Comparison of ENCODE assay signal across 27 cellular contexts in genomic region chr13:46008631-46009030, GRCh38.
"Had no signal": no experiment of that assay in that cellular context is flagged by ENCODE, and none has a peak within 500 bp of the region (broad histone marks: within the 10 kb centered on the region; RNA-seq: fewer than 3 reads in every experiment).

No MANE protein-coding gene starts in this region.

- ATAC-seq: foreskin keratinocyte; gastroesophageal sphincter; heart left ventricle; left lobe of liver; natural killer cell; psoas muscle; right cardiac atrium; stimulated activated memory B cell treated with anti-CD40 and anti-IgM and Interleukin-4, amounts not matched to agents 10 μg/mL and 1 μg/mL and 100 μg/mL, for 72 hours; stimulated activated naive CD8-positive, alpha-beta T cell treated with anti-CD3 and anti-CD28 coated beads, Interleukin-15, Interleukin-2, amounts not matched to agents 100 U/mL and 50 U/mL, for 24 hours had no signal

- H3K4me3 Mint-ChIP-seq: dendritic cell treated with granulocyte-macrophage colony-stimulating factor and Interleukin-4, amounts not matched to agents 40 ng/mL and 50 ng/mL, for 4 days; endodermal cell; memory B cell; natural killer cell; stimulated activated memory B cell treated with anti-CD40 and anti-IgM and Interleukin-4, amounts not matched to agents 10 μg/mL and 1 μg/mL and 100 μg/mL, for 72 hours; type B pancreatic cell had no signal

- H3K9me3 ChIP-seq: esophagus muscularis mucosa, gastroesophageal sphincter, heart left ventricle, ovary, psoas muscle, sigmoid colon, testis, tibial artery had no signal

- H3K36me3 ChIP-seq: ovary had no signal

- H3K9me3 Mint-ChIP-seq: dendritic cell treated with granulocyte-macrophage colony-stimulating factor and Interleukin-4, amounts not matched to agents 40 ng/mL and 50 ng/mL, for 4 days; endodermal cell; memory B cell; natural killer cell; stimulated activated memory B cell treated with anti-CD40 and anti-IgM and Interleukin-4, amounts not matched to agents 10 μg/mL and 1 μg/mL and 100 μg/mL, for 72 hours; type B pancreatic cell had no signal

- H3K27ac ChIP-seq: epithelial cell of prostate, esophagus muscularis mucosa, foreskin keratinocyte, gastroesophageal sphincter, heart left ventricle, hepatocyte, ovary, psoas muscle, sigmoid colon, testis, tibial artery had no signal

- DNase-seq: effector CD8-positive, alpha-beta T cell; endodermal cell; foreskin keratinocyte; heart left ventricle; kidney; natural killer cell; occipital lobe; ovary; posterior cingulate gyrus; psoas muscle; right cardiac atrium; sigmoid colon; stimulated activated CD4-positive, alpha-beta T cell treated with anti-CD3 and anti-CD28 coated beads, Interleukin-4, amount 100 ng/mL, for 4 hours; stimulated activated naive CD8-positive, alpha-beta T cell treated with anti-CD3 and anti-CD28 coated beads, Interleukin-15, Interleukin-2, amounts not matched to agents 100 U/mL and 50 U/mL, for 24 hours; substantia nigra; testis; tibial artery had no signal

- H3K27me3 Mint-ChIP-seq: dendritic cell treated with granulocyte-macrophage colony-stimulating factor and Interleukin-4, amounts not matched to agents 40 ng/mL and 50 ng/mL, for 4 days; memory B cell; stimulated activated memory B cell treated with anti-CD40 and anti-IgM and Interleukin-4, amounts not matched to agents 10 μg/mL and 1 μg/mL and 100 μg/mL, for 72 hours; type B pancreatic cell had no signal

- H3K4me3 ChIP-seq: esophagus muscularis mucosa, gastroesophageal sphincter, heart left ventricle, hepatocyte, lung, ovary, psoas muscle, sigmoid colon, testis, tibial artery had no signal

- H3K4me1 Mint-ChIP-seq: endodermal cell; memory B cell; natural killer cell; stimulated activated memory B cell treated with anti-CD40 and anti-IgM and Interleukin-4, amounts not matched to agents 10 μg/mL and 1 μg/mL and 100 μg/mL, for 72 hours had no signal
